In genomic region chr12:53483979-53484377, GRCh38 we compare ENCODE assay signal across 16 cellular contexts. TPM values are rescaled to one million over a fixed set of nuclear protein-coding genes. Genes with fewer than 3 reads are reported as not detected.
DNase-seq lines count a peak whose midpoint lies in the region; ATAC-seq, FAIRE-seq and TF ChIP-seq lines count a peak whose summit lies in the region.
"Had no signal": no experiment of that assay in that cellular context is flagged by ENCODE, and none has a peak within 500 bp of the region (broad histone marks: within the 10 kb centered on the region; RNA-seq: fewer than 3 reads in every experiment).

No MANE protein-coding gene starts in this region.

- POLR2A ChIA-PET in HepG2 (lab: Yijun Ruan, JAX): interaction anchor here (1.0 to 4.2 kb wide), 4 partner anchors 8 to 24 kb away, joined by 3 to 58 read pairs (median 16); partner anchors contain the start of genes MAP3K12 and TARBP2

- H3K4me3 Mint-ChIP-seq in activated naive CD4-positive, alpha-beta T cell treated with anti-CD3 and anti-CD28 coated beads, Interleukin-2, amount 50 U/mL, for 24 hours: no peak overlapping the region
- H3K4me3 Mint-ChIP-seq in stimulated activated naive CD8-positive, alpha-beta T cell treated with anti-CD3 and anti-CD28 coated beads, Interleukin-15, Interleukin-2, amounts not matched to agents 100 ng/mL and 50 ng/mL, for 24 hours: no peak overlapping the region

- H3K9ac ChIP-seq in HepG2 (ENCODE audit: insufficient read depth, low read depth, low read length): no peak overlapping the region

- H3K27ac Mint-ChIP-seq in activated naive CD4-positive, alpha-beta T cell treated with anti-CD3 and anti-CD28 coated beads, Interleukin-2, amount 50 U/mL, for 24 hours: peak overlapping the region; percentile 60
- H3K27ac Mint-ChIP-seq in stimulated activated naive CD8-positive, alpha-beta T cell treated with anti-CD3 and anti-CD28 coated beads, Interleukin-15, Interleukin-2, amounts not matched to agents 100 ng/mL and 50 ng/mL, for 24 hours: peak overlapping the region; percentile 42

- no peaks in the 10 kb centered on the region for H3K27me3 ChIP-seq in HepG2 (ENCODE audit: control insufficient read depth in 1 of 2, insufficient read depth in 2 of 2, low read length in 2 of 2)
- H3K27me3 ChIP-seq: vagina had no signal

- no peaks in the 10 kb centered on the region for H3K27me3 Mint-ChIP-seq in activated naive CD4-positive, alpha-beta T cell treated with anti-CD3 and anti-CD28 coated beads, Interleukin-2, amount 50 U/mL, for 24 hours
- H3K27me3 Mint-ChIP-seq in stimulated activated naive CD8-positive, alpha-beta T cell treated with anti-CD3 and anti-CD28 coated beads, Interleukin-15, Interleukin-2, amounts not matched to agents 100 ng/mL and 50 ng/mL, for 24 hours: no peaks in the 10 kb centered on the region

- DNase-seq in activated naive CD4-positive, alpha-beta T cell treated with Interleukin-2 at 50 U/mL for 16 hours: no peak
- DNase-seq in HepG2 (ENCODE audit: low spot score) (no peak), NCI-H1417 treated with DMSO at 0.1 percent for 48 hours (lab: John Stamatoyannopoulos, UW) (no peak), GM12892 (ENCODE audit: insufficient read length) (no peak), UCSD-AML1 (lab: John Stamatoyannopoulos, UW; ENCODE audit: unreplicated experiment) (no peak)
- DNase-seq: effector CD8-positive, alpha-beta T cell; KG1; NCI-H187; stimulated activated CD4-positive, alpha-beta T cell treated with anti-CD3 and anti-CD28 coated beads, Interleukin-2, amount 100 ng/mL, for 48 hours had no signal

- no peaks in the 10 kb centered on the region for H3K9me3 Mint-ChIP-seq in activated naive CD4-positive, alpha-beta T cell treated with anti-CD3 and anti-CD28 coated beads, Interleukin-2, amount 50 U/mL, for 24 hours
- H3K9me3 Mint-ChIP-seq in stimulated activated naive CD8-positive, alpha-beta T cell treated with anti-CD3 and anti-CD28 coated beads, Interleukin-15, Interleukin-2, amounts not matched to agents 100 ng/mL and 50 ng/mL, for 24 hours: no peaks in the 10 kb centered on the region

- H3K9me3 ChIP-seq in HepG2 (ENCODE audit: low read length): no peaks in the 10 kb centered on the region
- H3K9me3 ChIP-seq: vagina had no signal

- in situ Hi-C loops in HepG2 (cut with HindIII; ENCODE audit: extremely low pct_ligation_motif_present, low pct_unique_long_range_greater_than_20kb): no loop called here

- H3K4me1 Mint-ChIP-seq in activated naive CD4-positive, alpha-beta T cell treated with anti-CD3 and anti-CD28 coated beads, Interleukin-2, amount 50 U/mL, for 24 hours: peaks cover 15% of the 10 kb centered on the region
- H3K4me1 Mint-ChIP-seq in stimulated activated naive CD8-positive, alpha-beta T cell treated with anti-CD3 and anti-CD28 coated beads, Interleukin-15, Interleukin-2, amounts not matched to agents 100 ng/mL and 50 ng/mL, for 24 hours (ENCODE audit: low read depth): no peaks in the 10 kb centered on the region

- no peak overlapping the region for H2AFZ ChIP-seq in HepG2 (ENCODE audit: low read length)

- H3K36me3 ChIP-seq in HepG2 (replicated peaks in 1 of 2; ENCODE audit: control insufficient read depth in 1 of 2, insufficient read depth in 2 of 2, low read length in 2 of 2): peaks cover 9 to 32% of the 10 kb centered on the region in 2 experiments

- no TSS peak for BruUV-seq in HepG2 (replicated peaks; lab: Mats Ljungman, UMichigan)

- peaks cover 3% of the 10 kb centered on the region for H3K36me3 Mint-ChIP-seq in activated naive CD4-positive, alpha-beta T cell treated with anti-CD3 and anti-CD28 coated beads, Interleukin-2, amount 50 U/mL, for 24 hours
- peaks cover 45% of the 10 kb centered on the region for H3K36me3 Mint-ChIP-seq in stimulated activated naive CD8-positive, alpha-beta T cell treated with anti-CD3 and anti-CD28 coated beads, Interleukin-15, Interleukin-2, amounts not matched to agents 100 ng/mL and 50 ng/mL, for 24 hours (ENCODE audit: low read depth)

- FAIRE-seq in HepG2 (lab: Jason Lieb, UNC) (no peak), GM12892 (lab: Jason Lieb, UNC) (no peak)
- FAIRE-seq: GM19239 had no signal

- no peak for TF ChIP-seq CTCF in VCaP (conservative IDR thresholded peaks at IDR 0.05)
- TF ChIP-seq CTCF in HepG2 (CRISPR knock-in tag; IDR thresholded peaks at IDR 0.05): no peak

- TF ChIP-seq EP300 in HepG2 (IDR thresholded peaks at IDR 0.05; ENCODE audit: low read depth in 2 of 2, low read length in 2 of 2) (no peak), HepG2 (CRISPR knock-in tag; IDR thresholded peaks at IDR 0.05; ENCODE audit: borderline replicate concordance) (no peak)

- H4K20me1 ChIP-seq in HepG2 (ENCODE audit: insufficient read depth, low read length): peaks cover 7% of the 10 kb centered on the region; the same call in 1 of the 2 replicates

- no peaks in the 10 kb centered on the region for H3K4me1 ChIP-seq in HepG2 (ENCODE audit: insufficient read depth, low read length)

- ATAC-seq in HepG2: no peak

- CTCF ChIA-PET in HepG2 (lab: Yijun Ruan, JAX; ENCODE audit: low intra/inter-chr PET ratio, low total read pairs): no interaction called here

- H3K27ac ChIP-seq in VCaP: peak overlapping the region; percentile 3; the same call in 1 of the 2 replicates
- no peak overlapping the region for H3K27ac ChIP-seq in HepG2 (ENCODE audit: extremely low read length, insufficient read depth, low read length)
- H3K27ac ChIP-seq: vagina had no signal

- TF ChIP-seq POLR2A in HepG2 (IDR thresholded peaks at IDR 0.05; ENCODE audit: insufficient read depth in 1 of 2, low read depth in 2 of 2, low read length in 2 of 2) (no peak; a peak in 1 of 4 replicates), GM12892 (IDR thresholded peaks at IDR 0.05; ENCODE audit: low read depth, low read length) (no peak)

- H3K4me3 ChIP-seq in HepG2 (replicated peaks in 1 of 3; ENCODE audit: insufficient read depth in 1 of 3, low read depth in 2 of 3, low read length in 3 of 3): no peak overlapping the region
- H3K4me3 ChIP-seq: vagina had no signal

- TF ChIP-seq RAD21 in HepG2 (CRISPR knock-in tag; IDR thresholded peaks at IDR 0.05): no peak

- H3K79me2 ChIP-seq in HepG2 (ENCODE audit: insufficient read depth, low read length): no peaks in the 10 kb centered on the region

- H3K4me2 ChIP-seq in HepG2 (ENCODE audit: low read depth, low read length): no peak overlapping the region

- intact Hi-C loops in HepG2 (cut with micrococcal nuclease; ENCODE audit: unreplicated experiment): no loop called here

- WGBS in HepG2 (ENCODE audit: low lambda C conversion rate): 97% methylated on average over 4 of the region's 4 CpGs

RNA-seq across cellular contexts. Expression of gene MAP3K12, which starts 15.3 kb away (rescaled TPM):
- total RNA-seq in HepG2 (2016; rRNA removed; fragmentation: Illumina TruSeq; extraction: Trizol): 0.13 and 0.20 TPM in 2 replicates
- total RNA-seq in HepG2 (2016; cell fraction: cytosol; rRNA removed; fragmentation: Illumina TruSeq; extraction: Trizol; ENCODE audit: low read depth): under 0.01 and 0.10 TPM in 2 replicates
- total RNA-seq in HepG2 (2016; cell fraction: insoluble cytoplasmic fraction; rRNA removed; fragmentation: Illumina TruSeq; extraction: Trizol): 0.25 and 0.28 TPM in 2 replicates
- total RNA-seq in HepG2 (2016; cell fraction: membrane; rRNA removed; fragmentation: Illumina TruSeq; extraction: Trizol): 0.03 and 0.25 TPM in 2 replicates
- total RNA-seq in HepG2 (2016; cell fraction: nucleus; rRNA removed; fragmentation: Illumina TruSeq; extraction: Trizol): 0.16 and 0.28 TPM in 2 replicates
- polyA plus RNA-seq in HepG2 (2011; rRNA removed): 1.1 and 1.3 TPM in 2 replicates
- 0.23 and 0.60 TPM in 2 replicates for polyA plus RNA-seq in HepG2 (2011; cell fraction: cytosol; rRNA removed)
- 5.5 and 6.6 TPM in 2 replicates for polyA plus RNA-seq in HepG2 (2011; cell fraction: nucleus; rRNA removed)
- polyA plus RNA-seq in HepG2 (2012): 1.9 and 2.3 TPM in 2 replicates
- polyA plus RNA-seq in HepG2 (2016; cell fraction: cytosol; fragmentation: Illumina TruSeq; extraction: Trizol; ENCODE audit: low read depth): 0.02 TPM in 1 of 2 replicates, not detected in the other
- 0.05 and 0.10 TPM in 2 replicates for polyA plus RNA-seq in HepG2 (2016; cell fraction: insoluble cytoplasmic fraction; fragmentation: Illumina TruSeq; extraction: Trizol; ENCODE audit: low read depth)
- polyA plus RNA-seq in HepG2 (2016; cell fraction: membrane; fragmentation: Illumina TruSeq; extraction: Trizol; ENCODE audit: low read depth): not detected in 2 replicates
- polyA plus RNA-seq in HepG2 (2016; cell fraction: nucleus; fragmentation: Illumina TruSeq; extraction: Trizol; ENCODE audit: insufficient read depth, low read depth): 0.34 and 1.5 TPM in 2 replicates
- 1.4 and 3.4 TPM in 2 replicates for polyA minus RNA-seq in HepG2 (2011; rRNA and poly(A)+ RNA removed; ENCODE audit: low replicate concordance)
- polyA minus RNA-seq in HepG2 (2011; cell fraction: cytosol; rRNA and poly(A)+ RNA removed): 0.26 and 0.49 TPM in 2 replicates
- 1.3 and 1.6 TPM in 2 replicates for polyA minus RNA-seq in HepG2 (2011; cell fraction: nucleus; rRNA and poly(A)+ RNA removed)
- polyA plus RNA-seq in GM12892 (2012; ENCODE audit: missing spikeins): 14.1 TPM

RNA-seq across cellular contexts. Expression of gene TARBP2, which starts 17.1 kb away (rescaled TPM):
- 39.5 and 55.5 TPM in 2 replicates for total RNA-seq in HepG2 (2016; rRNA removed; fragmentation: Illumina TruSeq; extraction: Trizol)
- 73.3 and 74.5 TPM in 2 replicates for total RNA-seq in HepG2 (2016; cell fraction: cytosol; rRNA removed; fragmentation: Illumina TruSeq; extraction: Trizol; ENCODE audit: low read depth)
- total RNA-seq in HepG2 (2016; cell fraction: insoluble cytoplasmic fraction; rRNA removed; fragmentation: Illumina TruSeq; extraction: Trizol): 37.9 and 54.0 TPM in 2 replicates
- 79.2 and 87.3 TPM in 2 replicates for total RNA-seq in HepG2 (2016; cell fraction: membrane; rRNA removed; fragmentation: Illumina TruSeq; extraction: Trizol)
- total RNA-seq in HepG2 (2016; cell fraction: nucleus; rRNA removed; fragmentation: Illumina TruSeq; extraction: Trizol): 45.3 and 52.6 TPM in 2 replicates
- polyA plus RNA-seq in HepG2 (2011; rRNA removed): 47.0 and 49.2 TPM in 2 replicates
- 34.4 and 52.5 TPM in 2 replicates for polyA plus RNA-seq in HepG2 (2011; cell fraction: cytosol; rRNA removed)
- polyA plus RNA-seq in HepG2 (2011; cell fraction: nucleus; rRNA removed): 186 and 198 TPM in 2 replicates
- 22.1 and 25.4 TPM in 2 replicates for polyA plus RNA-seq in HepG2 (2012)
- 64.6 and 72.6 TPM in 2 replicates for polyA plus RNA-seq in HepG2 (2016; cell fraction: cytosol; fragmentation: Illumina TruSeq; extraction: Trizol; ENCODE audit: low read depth)
- polyA plus RNA-seq in HepG2 (2016; cell fraction: insoluble cytoplasmic fraction; fragmentation: Illumina TruSeq; extraction: Trizol; ENCODE audit: low read depth): 32.5 and 37.2 TPM in 2 replicates
- polyA plus RNA-seq in HepG2 (2016; cell fraction: membrane; fragmentation: Illumina TruSeq; extraction: Trizol; ENCODE audit: low read depth): 60.8 and 63.3 TPM in 2 replicates
- polyA plus RNA-seq in HepG2 (2016; cell fraction: nucleus; fragmentation: Illumina TruSeq; extraction: Trizol; ENCODE audit: insufficient read depth, low read depth): 85.1 and 85.5 TPM in 2 replicates
- 46.1 and 74.4 TPM in 2 replicates for polyA minus RNA-seq in HepG2 (2011; rRNA and poly(A)+ RNA removed; ENCODE audit: low replicate concordance)
- polyA minus RNA-seq in HepG2 (2011; cell fraction: cytosol; rRNA and poly(A)+ RNA removed): 11.2 and 16.6 TPM in 2 replicates
- polyA minus RNA-seq in HepG2 (2011; cell fraction: nucleus; rRNA and poly(A)+ RNA removed): 46.1 and 50.8 TPM in 2 replicates
- polyA plus RNA-seq in GM12892 (2012; ENCODE audit: missing spikeins): 30.4 TPM

RNA-seq across cellular contexts. Expression of gene NPFF, which starts 23.3 kb away (rescaled TPM):
- 0.51 TPM in 1 of 2 replicates, not detected in the other for total RNA-seq in HepG2 (2016; rRNA removed; fragmentation: Illumina TruSeq; extraction: Trizol)
- total RNA-seq in HepG2 (2016; cell fraction: cytosol; rRNA removed; fragmentation: Illumina TruSeq; extraction: Trizol; ENCODE audit: low read depth): not detected in 2 replicates
- 0.56 TPM in 1 of 2 replicates, not detected in the other for total RNA-seq in HepG2 (2016; cell fraction: insoluble cytoplasmic fraction; rRNA removed; fragmentation: Illumina TruSeq; extraction: Trizol)
- total RNA-seq in HepG2 (2016; cell fraction: membrane; rRNA removed; fragmentation: Illumina TruSeq; extraction: Trizol): not detected in 2 replicates
- total RNA-seq in HepG2 (2016; cell fraction: nucleus; rRNA removed; fragmentation: Illumina TruSeq; extraction: Trizol): not detected in 2 replicates
- polyA plus RNA-seq in HepG2 (2011; rRNA removed): not detected in 2 replicates
- polyA plus RNA-seq in HepG2 (2011; cell fraction: cytosol; rRNA removed): not detected in 2 replicates
- polyA plus RNA-seq in HepG2 (2011; cell fraction: nucleus; rRNA removed): 0.48 TPM in 1 of 2 replicates, not detected in the other
- 0.41 TPM in 1 of 2 replicates, not detected in the other for polyA plus RNA-seq in HepG2 (2012)
- polyA plus RNA-seq in HepG2 (2016; cell fraction: cytosol; fragmentation: Illumina TruSeq; extraction: Trizol; ENCODE audit: low read depth): 0.25 TPM in 1 of 2 replicates, not detected in the other
- polyA plus RNA-seq in HepG2 (2016; cell fraction: insoluble cytoplasmic fraction; fragmentation: Illumina TruSeq; extraction: Trizol; ENCODE audit: low read depth): not detected in 2 replicates
- polyA plus RNA-seq in HepG2 (2016; cell fraction: membrane; fragmentation: Illumina TruSeq; extraction: Trizol; ENCODE audit: low read depth): not detected in 2 replicates
- 1.2 TPM in 1 of 2 replicates, not detected in the other for polyA plus RNA-seq in HepG2 (2016; cell fraction: nucleus; fragmentation: Illumina TruSeq; extraction: Trizol; ENCODE audit: insufficient read depth, low read depth)
- not detected in 2 replicates for polyA minus RNA-seq in HepG2 (2011; rRNA and poly(A)+ RNA removed; ENCODE audit: low replicate concordance)
- not detected in 2 replicates for polyA minus RNA-seq in HepG2 (2011; cell fraction: cytosol; rRNA and poly(A)+ RNA removed)
- polyA minus RNA-seq in HepG2 (2011; cell fraction: nucleus; rRNA and poly(A)+ RNA removed): not detected in 2 replicates
- not detected for polyA plus RNA-seq in GM12892 (2012; ENCODE audit: missing spikeins)
- total RNA-seq: Daoy, mesenteric fat pad, vagina had no signal

RNA-seq across cellular contexts. Expression of gene PCBP2, which starts 32.1 kb away (rescaled TPM):
- 154 and 265 TPM in 2 replicates for total RNA-seq in HepG2 (2016; rRNA removed; fragmentation: Illumina TruSeq; extraction: Trizol)
- 156 and 172 TPM in 2 replicates for total RNA-seq in HepG2 (2016; cell fraction: cytosol; rRNA removed; fragmentation: Illumina TruSeq; extraction: Trizol; ENCODE audit: low read depth)
- total RNA-seq in HepG2 (2016; cell fraction: insoluble cytoplasmic fraction; rRNA removed; fragmentation: Illumina TruSeq; extraction: Trizol): 132 and 265 TPM in 2 replicates
- 447 and 497 TPM in 2 replicates for total RNA-seq in HepG2 (2016; cell fraction: membrane; rRNA removed; fragmentation: Illumina TruSeq; extraction: Trizol)
- total RNA-seq in HepG2 (2016; cell fraction: nucleus; rRNA removed; fragmentation: Illumina TruSeq; extraction: Trizol): 279 and 306 TPM in 2 replicates
- polyA plus RNA-seq in HepG2 (2011; rRNA removed): 345 and 390 TPM in 2 replicates
- 323 and 364 TPM in 2 replicates for polyA plus RNA-seq in HepG2 (2011; cell fraction: cytosol; rRNA removed)
- polyA plus RNA-seq in HepG2 (2011; cell fraction: nucleus; rRNA removed): 477 and 513 TPM in 2 replicates
- polyA plus RNA-seq in HepG2 (2012): 786 and 1,014 TPM in 2 replicates
- polyA plus RNA-seq in HepG2 (2016; cell fraction: cytosol; fragmentation: Illumina TruSeq; extraction: Trizol; ENCODE audit: low read depth): 954 and 1,027 TPM in 2 replicates
- 599 and 702 TPM in 2 replicates for polyA plus RNA-seq in HepG2 (2016; cell fraction: insoluble cytoplasmic fraction; fragmentation: Illumina TruSeq; extraction: Trizol; ENCODE audit: low read depth)
- polyA plus RNA-seq in HepG2 (2016; cell fraction: membrane; fragmentation: Illumina TruSeq; extraction: Trizol; ENCODE audit: low read depth): 1,162 and 1,386 TPM in 2 replicates
- polyA plus RNA-seq in HepG2 (2016; cell fraction: nucleus; fragmentation: Illumina TruSeq; extraction: Trizol; ENCODE audit: insufficient read depth, low read depth): 670 and 689 TPM in 2 replicates
- 709 and 1,043 TPM in 2 replicates for polyA minus RNA-seq in HepG2 (2011; rRNA and poly(A)+ RNA removed; ENCODE audit: low replicate concordance)
- 515 and 646 TPM in 2 replicates for polyA minus RNA-seq in HepG2 (2011; cell fraction: cytosol; rRNA and poly(A)+ RNA removed)
- polyA minus RNA-seq in HepG2 (2011; cell fraction: nucleus; rRNA and poly(A)+ RNA removed): 549 and 596 TPM in 2 replicates
- 590 TPM for polyA plus RNA-seq in GM12892 (2012; ENCODE audit: missing spikeins)

RNA-seq across cellular contexts. Expression of gene PRR13, which starts 42.4 kb away (rescaled TPM):
- total RNA-seq in HepG2 (2016; rRNA removed; fragmentation: Illumina TruSeq; extraction: Trizol): 102 and 109 TPM in 2 replicates
- 78.3 and 97.6 TPM in 2 replicates for total RNA-seq in HepG2 (2016; cell fraction: cytosol; rRNA removed; fragmentation: Illumina TruSeq; extraction: Trizol; ENCODE audit: low read depth)
- 99.2 and 114 TPM in 2 replicates for total RNA-seq in HepG2 (2016; cell fraction: insoluble cytoplasmic fraction; rRNA removed; fragmentation: Illumina TruSeq; extraction: Trizol)
- 113 and 134 TPM in 2 replicates for total RNA-seq in HepG2 (2016; cell fraction: membrane; rRNA removed; fragmentation: Illumina TruSeq; extraction: Trizol)
- 37.8 and 46.1 TPM in 2 replicates for total RNA-seq in HepG2 (2016; cell fraction: nucleus; rRNA removed; fragmentation: Illumina TruSeq; extraction: Trizol)
- polyA plus RNA-seq in HepG2 (2011; rRNA removed): 65.0 and 70.4 TPM in 2 replicates
- polyA plus RNA-seq in HepG2 (2011; cell fraction: cytosol; rRNA removed): 58.7 and 62.8 TPM in 2 replicates
- 20.0 and 31.0 TPM in 2 replicates for polyA plus RNA-seq in HepG2 (2011; cell fraction: nucleus; rRNA removed)
- polyA plus RNA-seq in HepG2 (2012): 99.5 and 141 TPM in 2 replicates
- 115 and 156 TPM in 2 replicates for polyA plus RNA-seq in HepG2 (2016; cell fraction: cytosol; fragmentation: Illumina TruSeq; extraction: Trizol; ENCODE audit: low read depth)
- polyA plus RNA-seq in HepG2 (2016; cell fraction: insoluble cytoplasmic fraction; fragmentation: Illumina TruSeq; extraction: Trizol; ENCODE audit: low read depth): 164 and 180 TPM in 2 replicates
- 149 and 177 TPM in 2 replicates for polyA plus RNA-seq in HepG2 (2016; cell fraction: membrane; fragmentation: Illumina TruSeq; extraction: Trizol; ENCODE audit: low read depth)
- polyA plus RNA-seq in HepG2 (2016; cell fraction: nucleus; fragmentation: Illumina TruSeq; extraction: Trizol; ENCODE audit: insufficient read depth, low read depth): 113 and 118 TPM in 2 replicates
- polyA minus RNA-seq in HepG2 (2011; rRNA and poly(A)+ RNA removed; ENCODE audit: low replicate concordance): 59.9 and 104 TPM in 2 replicates
- 20.7 and 32.5 TPM in 2 replicates for polyA minus RNA-seq in HepG2 (2011; cell fraction: cytosol; rRNA and poly(A)+ RNA removed)
- 18.5 and 23.0 TPM in 2 replicates for polyA minus RNA-seq in HepG2 (2011; cell fraction: nucleus; rRNA and poly(A)+ RNA removed)
- 227 TPM for polyA plus RNA-seq in GM12892 (2012; ENCODE audit: missing spikeins)
